In the genomic region with DNA sequence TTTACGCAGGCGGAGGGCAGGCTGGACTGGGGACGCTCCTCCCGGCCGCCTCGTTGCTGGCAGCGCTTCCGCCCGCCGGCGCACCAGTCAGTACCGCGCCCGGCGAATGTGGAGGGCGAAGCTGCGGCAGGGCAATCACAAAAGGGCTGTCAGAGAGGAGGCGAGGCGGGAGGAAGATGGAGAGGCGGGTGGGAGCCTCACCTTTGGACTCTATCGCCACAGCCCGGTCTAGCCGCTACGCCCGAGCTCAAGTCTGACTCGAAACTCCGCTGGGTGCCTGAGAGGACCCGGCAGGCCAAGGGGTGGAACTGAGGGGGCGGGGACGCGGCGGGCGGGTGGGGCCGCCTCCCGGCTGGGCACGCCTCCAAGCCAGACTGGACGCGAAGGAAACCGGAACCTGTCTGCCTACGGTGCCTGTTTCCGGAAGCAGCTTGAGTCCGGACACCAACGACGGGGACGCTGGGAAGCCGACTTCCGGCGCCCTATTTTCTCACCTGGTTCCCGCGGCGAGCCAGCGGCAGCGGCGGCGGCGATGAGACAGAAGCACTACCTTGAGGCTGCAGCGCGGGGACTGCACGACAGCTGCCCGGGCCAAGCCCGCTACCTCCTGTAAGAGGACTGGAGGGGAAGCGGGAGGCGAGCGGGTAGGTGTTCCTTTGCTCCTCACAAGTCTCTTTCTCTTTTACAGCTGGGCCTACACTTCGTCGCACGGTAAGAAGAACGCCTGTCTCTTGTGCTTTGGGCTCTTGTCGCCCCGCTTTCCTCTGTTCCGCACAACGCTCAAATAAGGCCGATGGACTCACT, we compare ENCODE assay signal across 1 cellular context.
TF ChIP-seq lines count a peak whose summit lies in the region.

Gene RMP24, plus strand, starts transcription at position 483 of the 804 bp plus-strand sequence.

TF ChIP-seq in K562, 482 proteins besides CTCF, POLR2A, EP300 and RAD21 (continued from another document and continues in another):
- TF ChIP-seq RBM14 (IDR thresholded peaks at IDR 0.05; ENCODE audit: borderline replicate concordance, insufficient read depth, low read depth, low read length) (no peak), ZNF589 (CRISPR knock-in tag; IDR thresholded peaks at IDR 0.05; ENCODE audit: low read depth) (peak; percentile 48; the same call in 1 of the 2 replicates), ZFX (CRISPR knock-in tag; IDR thresholded peaks at IDR 0.05) (peak; percentile 89), ZNF778 (CRISPR knock-in tag; IDR thresholded peaks at IDR 0.05) (no peak), NR2C2 (CRISPR knock-in tag; IDR thresholded peaks at IDR 0.05) (no peak; the same call in 1 of the 2 replicates), NR2C2 (tag; IDR thresholded peaks at IDR 0.05) (peak; percentile 81; the same call in 1 of the 2 replicates), CHD4 (IDR thresholded peaks at IDR 0.05; ENCODE audit: insufficient read depth, insufficient replicate concordance, low read depth, low read length, poor library complexity, severe bottlenecking) (no peak), MTA1 (IDR thresholded peaks at IDR 0.05; ENCODE audit: borderline replicate concordance) (peak; percentile 77), ZNF24 (IDR thresholded peaks at IDR 0.05) (peak; percentile 24; the same call in 1 of the 2 replicates), SRSF3 (IDR thresholded peaks at IDR 0.05; ENCODE audit: insufficient read depth, low read length) (no peak), BRF2 (IDR thresholded peaks at IDR 0.05; ENCODE audit: borderline replicate concordance, insufficient read depth, insufficient read length) (no peak), ZNF79 (CRISPR knock-in tag; IDR thresholded peaks at IDR 0.05; ENCODE audit: low read depth) (no peak), MTF1 (CRISPR knock-in tag; IDR thresholded peaks at IDR 0.05; ENCODE audit: borderline replicate concordance) (no peak), RB1 (IDR thresholded peaks at IDR 0.05; ENCODE audit: low read depth) (peak; percentile 97), RCOR1 (IDR thresholded peaks at IDR 0.05; ENCODE audit: borderline replicate concordance in 1 of 2, low read depth in 2 of 2, low read length in 2 of 2) (peak in 1 of 2 experiments; percentile 77; a peak in 2 of 4 replicates), ETV5 (CRISPR knock-in tag; IDR thresholded peaks at IDR 0.05; ENCODE audit: low read depth) (peak; percentile 89), KDM4B (IDR thresholded peaks at IDR 0.05; ENCODE audit: borderline replicate concordance in 2 of 2, low read depth in 1 of 2) (peak in 1 of 2 experiments; percentile 95; a peak in 2 of 4 replicates), PPARD (CRISPR knock-in tag; IDR thresholded peaks at IDR 0.05) (no peak), AFF1 (IDR thresholded peaks at IDR 0.05; ENCODE audit: low read depth in 1 of 2, partially characterized antibody in 2 of 2) (peak in 1 of 2 experiments; percentile 54), RBFOX2 (IDR thresholded peaks at IDR 0.05; ENCODE audit: low read depth, low read length) (peak; percentile 94), FOXK2 (conservative IDR thresholded peaks at IDR 0.05 in 1 of 2, IDR thresholded peaks at IDR 0.05 in 1 of 2; ENCODE audit: low read depth in 2 of 2) (peak; percentile 80 to 89), C11orf30 (IDR thresholded peaks at IDR 0.05; ENCODE audit: low read depth) (peak; percentile 97), ZNF644 (tag; IDR thresholded peaks at IDR 0.05; ENCODE audit: low read depth) (no peak), HDGF (IDR thresholded peaks at IDR 0.05) (0 out of 2 replicates have a peak, but pooled peaks have one; percentile 25), GABPB1 (CRISPR knock-in tag; IDR thresholded peaks at IDR 0.05) (peak; percentile 99), HNRNPL (IDR thresholded peaks at IDR 0.05; ENCODE audit: low read depth, low read length) (no peak), STAG1 (CRISPR knock-in tag; IDR thresholded peaks at IDR 0.05; ENCODE audit: borderline replicate concordance) (no peak), LCOR (CRISPR knock-in tag; IDR thresholded peaks at IDR 0.05) (0 out of 2 replicates have a peak, but pooled peaks have one; percentile 17), ZBTB9 (CRISPR knock-in tag; IDR thresholded peaks at IDR 0.05) (peak; percentile 74; the same call in 1 of the 2 replicates)
- TF ChIP-seq, protein P1, sequence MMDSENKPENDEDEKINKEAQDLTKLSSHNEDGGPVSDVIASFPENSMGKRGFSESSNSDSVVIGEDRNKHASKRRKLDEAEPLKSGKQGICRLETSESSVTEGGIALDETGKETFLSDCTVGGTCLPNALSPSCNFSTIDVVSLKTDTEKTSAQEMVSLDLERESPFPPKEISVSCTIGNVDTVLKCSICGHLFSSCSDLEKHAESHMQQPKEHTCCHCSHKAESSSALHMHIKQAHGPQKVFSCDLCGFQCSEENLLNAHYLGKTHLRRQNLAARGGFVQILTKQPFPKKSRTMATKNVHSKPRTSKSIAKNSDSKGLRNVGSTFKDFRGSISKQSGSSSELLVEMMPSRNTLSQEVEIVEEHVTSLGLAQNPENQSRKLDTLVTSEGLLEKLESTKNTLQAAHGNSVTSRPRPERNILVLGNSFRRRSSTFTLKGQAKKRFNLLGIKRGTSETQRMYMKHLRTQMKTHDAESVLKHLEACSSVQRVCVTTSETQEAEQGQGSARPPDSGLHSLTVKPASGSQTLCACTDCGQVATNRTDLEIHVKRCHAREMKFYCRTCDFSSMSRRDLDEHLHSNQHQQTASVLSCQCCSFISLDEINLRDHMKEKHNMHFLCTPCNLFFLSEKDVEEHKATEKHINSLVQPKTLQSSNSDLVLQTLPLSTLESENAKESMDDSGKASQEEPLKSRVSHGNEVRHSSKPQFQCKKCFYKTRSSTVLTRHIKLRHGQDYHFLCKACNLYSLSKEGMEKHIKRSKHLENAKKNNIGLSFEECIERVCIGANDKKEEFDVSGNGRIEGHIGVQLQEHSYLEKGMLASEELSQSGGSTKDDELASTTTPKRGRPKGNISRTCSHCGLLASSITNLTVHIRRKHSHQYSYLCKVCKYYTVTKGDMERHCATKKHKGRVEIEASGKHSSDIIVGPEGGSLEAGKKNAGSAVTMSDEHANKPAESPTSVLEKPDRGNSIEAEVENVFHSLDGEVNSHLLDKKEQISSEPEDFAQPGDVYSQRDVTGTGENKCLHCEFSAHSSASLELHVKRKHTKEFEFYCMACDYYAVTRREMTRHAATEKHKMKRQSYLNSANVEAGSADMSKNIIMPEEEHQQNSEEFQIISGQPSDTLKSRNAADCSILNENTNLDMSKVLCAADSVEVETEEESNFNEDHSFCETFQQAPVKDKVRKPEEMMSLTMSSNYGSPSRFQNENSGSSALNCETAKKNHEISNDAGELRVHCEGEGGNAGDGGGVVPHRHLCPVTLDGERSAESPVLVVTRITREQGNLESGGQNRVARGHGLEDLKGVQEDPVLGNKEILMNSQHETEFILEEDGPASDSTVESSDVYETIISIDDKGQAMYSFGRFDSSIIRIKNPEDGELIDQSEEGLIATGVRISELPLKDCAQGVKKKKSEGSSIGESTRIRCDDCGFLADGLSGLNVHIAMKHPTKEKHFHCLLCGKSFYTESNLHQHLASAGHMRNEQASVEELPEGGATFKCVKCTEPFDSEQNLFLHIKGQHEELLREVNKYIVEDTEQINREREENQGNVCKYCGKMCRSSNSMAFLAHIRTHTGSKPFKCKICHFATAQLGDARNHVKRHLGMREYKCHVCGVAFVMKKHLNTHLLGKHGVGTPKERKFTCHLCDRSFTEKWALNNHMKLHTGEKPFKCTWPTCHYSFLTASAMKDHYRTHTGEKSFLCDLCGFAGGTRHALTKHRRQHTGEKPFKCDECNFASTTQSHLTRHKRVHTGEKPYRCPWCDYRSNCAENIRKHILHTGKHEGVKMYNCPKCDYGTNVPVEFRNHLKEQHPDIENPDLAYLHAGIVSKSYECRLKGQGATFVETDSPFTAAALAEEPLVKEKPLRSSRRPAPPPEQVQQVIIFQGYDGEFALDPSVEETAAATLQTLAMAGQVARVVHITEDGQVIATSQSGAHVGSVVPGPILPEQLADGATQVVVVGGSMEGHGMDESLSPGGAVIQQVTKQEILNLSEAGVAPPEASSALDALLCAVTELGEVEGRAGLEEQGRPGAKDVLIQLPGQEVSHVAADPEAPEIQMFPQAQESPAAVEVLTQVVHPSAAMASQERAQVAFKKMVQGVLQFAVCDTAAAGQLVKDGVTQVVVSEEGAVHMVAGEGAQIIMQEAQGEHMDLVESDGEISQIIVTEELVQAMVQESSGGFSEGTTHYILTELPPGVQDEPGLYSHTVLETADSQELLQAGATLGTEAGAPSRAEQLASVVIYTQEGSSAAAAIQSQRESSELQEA (IDR thresholded peaks at IDR 0.05; ENCODE audit: low read depth), result no peak
- TF ChIP-seq, protein P2, sequence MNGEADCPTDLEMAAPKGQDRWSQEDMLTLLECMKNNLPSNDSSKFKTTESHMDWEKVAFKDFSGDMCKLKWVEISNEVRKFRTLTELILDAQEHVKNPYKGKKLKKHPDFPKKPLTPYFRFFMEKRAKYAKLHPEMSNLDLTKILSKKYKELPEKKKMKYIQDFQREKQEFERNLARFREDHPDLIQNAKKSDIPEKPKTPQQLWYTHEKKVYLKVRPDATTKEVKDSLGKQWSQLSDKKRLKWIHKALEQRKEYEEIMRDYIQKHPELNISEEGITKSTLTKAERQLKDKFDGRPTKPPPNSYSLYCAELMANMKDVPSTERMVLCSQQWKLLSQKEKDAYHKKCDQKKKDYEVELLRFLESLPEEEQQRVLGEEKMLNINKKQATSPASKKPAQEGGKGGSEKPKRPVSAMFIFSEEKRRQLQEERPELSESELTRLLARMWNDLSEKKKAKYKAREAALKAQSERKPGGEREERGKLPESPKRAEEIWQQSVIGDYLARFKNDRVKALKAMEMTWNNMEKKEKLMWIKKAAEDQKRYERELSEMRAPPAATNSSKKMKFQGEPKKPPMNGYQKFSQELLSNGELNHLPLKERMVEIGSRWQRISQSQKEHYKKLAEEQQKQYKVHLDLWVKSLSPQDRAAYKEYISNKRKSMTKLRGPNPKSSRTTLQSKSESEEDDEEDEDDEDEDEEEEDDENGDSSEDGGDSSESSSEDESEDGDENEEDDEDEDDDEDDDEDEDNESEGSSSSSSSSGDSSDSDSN (IDR thresholded peaks at IDR 0.05; ENCODE audit: borderline replicate concordance in 1 of 2, low read depth in 2 of 2, low read length in 2 of 2), result peak; percentile 25 to 68; a peak in 2 of 4 replicates
- TF ChIP-seq, protein P3, sequence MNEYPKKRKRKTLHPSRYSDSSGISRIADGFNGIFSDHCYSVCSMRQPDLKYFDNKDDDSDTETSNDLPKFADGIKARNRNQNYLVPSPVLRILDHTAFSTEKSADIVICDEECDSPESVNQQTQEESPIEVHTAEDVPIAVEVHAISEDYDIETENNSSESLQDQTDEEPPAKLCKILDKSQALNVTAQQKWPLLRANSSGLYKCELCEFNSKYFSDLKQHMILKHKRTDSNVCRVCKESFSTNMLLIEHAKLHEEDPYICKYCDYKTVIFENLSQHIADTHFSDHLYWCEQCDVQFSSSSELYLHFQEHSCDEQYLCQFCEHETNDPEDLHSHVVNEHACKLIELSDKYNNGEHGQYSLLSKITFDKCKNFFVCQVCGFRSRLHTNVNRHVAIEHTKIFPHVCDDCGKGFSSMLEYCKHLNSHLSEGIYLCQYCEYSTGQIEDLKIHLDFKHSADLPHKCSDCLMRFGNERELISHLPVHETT (CRISPR knock-in tag; conservative IDR thresholded peaks at IDR 0.05 in 1 of 2, IDR thresholded peaks at IDR 0.05 in 1 of 2), result peak in 1 of 2 experiments; percentile 71; a peak in 1 of 4 replicates
- TF ChIP-seq, protein P4, sequence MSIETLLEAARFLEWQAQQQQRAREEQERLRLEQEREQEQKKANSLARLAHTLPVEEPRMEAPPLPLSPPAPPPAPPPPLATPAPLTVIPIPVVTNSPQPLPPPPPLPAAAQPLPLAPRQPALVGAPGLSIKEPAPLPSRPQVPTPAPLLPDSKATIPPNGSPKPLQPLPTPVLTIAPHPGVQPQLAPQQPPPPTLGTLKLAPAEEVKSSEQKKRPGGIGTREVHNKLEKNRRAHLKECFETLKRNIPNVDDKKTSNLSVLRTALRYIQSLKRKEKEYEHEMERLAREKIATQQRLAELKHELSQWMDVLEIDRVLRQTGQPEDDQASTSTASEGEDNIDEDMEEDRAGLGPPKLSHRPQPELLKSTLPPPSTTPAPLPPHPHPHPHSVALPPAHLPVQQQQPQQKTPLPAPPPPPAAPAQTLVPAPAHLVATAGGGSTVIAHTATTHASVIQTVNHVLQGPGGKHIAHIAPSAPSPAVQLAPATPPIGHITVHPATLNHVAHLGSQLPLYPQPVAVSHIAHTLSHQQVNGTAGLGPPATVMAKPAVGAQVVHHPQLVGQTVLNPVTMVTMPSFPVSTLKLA (conservative IDR thresholded peaks at IDR 0.05), result peak; percentile 61 to 87
